Comparison of ENCODE assay signal across 18 cellular contexts in genomic region chr1:241817331-241817792, GRCh38. TPM values are rescaled to one million over a fixed set of nuclear protein-coding genes. Genes with fewer than 3 reads are reported as not detected.
DNase-seq lines count a peak whose midpoint lies in the region; ATAC-seq and TF ChIP-seq lines count a peak whose summit lies in the region.
"Had no signal": no experiment of that assay in that cellular context is flagged by ENCODE, and none has a peak within 500 bp of the region (broad histone marks: within the 10 kb centered on the region; RNA-seq: fewer than 3 reads in every experiment).

No MANE protein-coding gene starts in this region.

- no peak overlapping the region for H3K4me3 ChIP-seq in AG10803 (ENCODE audit: low read length)
- no peak overlapping the region for H3K4me3 ChIP-seq in MM.1S (ENCODE audit: low read length)
- H3K4me3 ChIP-seq: heart left ventricle had no signal

- ATAC-seq in GM18909 (IDR thresholded peaks at IDR 0.05; ENCODE audit: poor library complexity, unreplicated experiment) = no peak
- no peak for ATAC-seq in activated naive CD4-positive, alpha-beta T cell treated with anti-CD3 and anti-CD28 coated beads, Interleukin-2, amount 50 U/mL, for 72 hours
- ATAC-seq: activated CD8-positive, alpha-beta memory T cell treated with anti-CD3 and anti-CD28 coated beads, Interleukin-2, amount 10 ng/mL, durations not matched to agents 7 days and 5 days; heart left ventricle had no signal

- no peak overlapping the region for H3K27ac Mint-ChIP-seq in activated naive CD4-positive, alpha-beta T cell treated with anti-CD3 and anti-CD28 coated beads, Interleukin-2, amount 50 U/mL, for 72 hours
- H3K27ac Mint-ChIP-seq: activated B cell treated with CpG ODN at 0.5 μM for 24 hours; activated CD8-positive, alpha-beta memory T cell treated with anti-CD3 and anti-CD28 coated beads, Interleukin-2, amount 10 ng/mL, durations not matched to agents 7 days and 5 days; CD4-positive, alpha-beta memory T cell had no signal

- no peaks in the 10 kb centered on the region for H3K36me3 ChIP-seq in MM.1S (replicated peaks; ENCODE audit: insufficient read depth, low read length)
- H3K36me3 ChIP-seq: heart left ventricle had no signal

- H3F3A ChIP-seq in MM.1S (ENCODE audit: insufficient read depth, low read length) = no peaks in the 10 kb centered on the region

- no peaks in the 10 kb centered on the region for H3K4me1 ChIP-seq in MM.1S (ENCODE audit: low read length)
- H3K4me1 ChIP-seq: heart left ventricle had no signal

- H3K9ac ChIP-seq in MM.1S (ENCODE audit: low read length) = no peak overlapping the region

- no peak overlapping the region for H3K4me2 ChIP-seq in MM.1S (ENCODE audit: low read depth, low read length)

- H3K27me3 ChIP-seq in MM.1S (replicated peaks; ENCODE audit: insufficient read depth, low read length) = no peaks in the 10 kb centered on the region
- H3K27me3 ChIP-seq: heart left ventricle had no signal

- no peaks in the 10 kb centered on the region for H3K36me3 Mint-ChIP-seq in activated naive CD4-positive, alpha-beta T cell treated with anti-CD3 and anti-CD28 coated beads, Interleukin-2, amount 50 U/mL, for 72 hours
- H3K36me3 Mint-ChIP-seq: activated CD8-positive, alpha-beta memory T cell treated with anti-CD3 and anti-CD28 coated beads, Interleukin-2, amount 10 ng/mL, durations not matched to agents 7 days and 5 days; CD4-positive, alpha-beta memory T cell had no signal

- no peak overlapping the region for H2AFZ ChIP-seq in MM.1S (ENCODE audit: low read length)

- H3K27ac ChIP-seq in MM.1S (ENCODE audit: low read length) = no peak overlapping the region
- H3K27ac ChIP-seq: heart left ventricle had no signal

- no peaks in the 10 kb centered on the region for H3K79me2 ChIP-seq in MM.1S (ENCODE audit: low read length)

- H3K9me2 ChIP-seq in MM.1S (replicated peaks; ENCODE audit: insufficient read depth, low read length) = no peaks in the 10 kb centered on the region

- DNase-seq in AG10803 (ENCODE audit: low read depth) (peak; percentile 67), HCEC 1CT (peak; percentile 95), astrocyte of the hippocampus (ENCODE audit: low read depth, low spot score) (peak; percentile 41), kidney tubule cell (ENCODE audit: low spot score) (peak; percentile 47), MM.1S (no peak), Ammon's horn (ENCODE audit: low spot score) (no peak)
- DNase-seq in activated naive CD4-positive, alpha-beta T cell treated with anti-CD3 and anti-CD28 coated beads, Interleukin-2, amount 50 U/mL, for 72 hours (ENCODE audit: low spot score in 2 of 2) = no peak
- DNase-seq: activated B cell treated with CpG ODN at 0.5 μM for 24 hours; activated CD8-positive, alpha-beta memory T cell treated with anti-CD3 and anti-CD28 coated beads, Interleukin-2, amount 10 ng/mL, durations not matched to agents 7 days and 5 days; activated naive CD4-positive, alpha-beta T cell; caudate nucleus; CD4-positive, alpha-beta memory T cell; heart left ventricle; NCI-H1417; NCI-H226; posterior cingulate gyrus; substantia nigra had no signal

- no peak for TF ChIP-seq CTCF in AG10803 (conservative IDR thresholded peaks at IDR 0.05; ENCODE audit: low read length)
- TF ChIP-seq CTCF in MM.1S (IDR thresholded peaks at IDR 0.05; ENCODE audit: low read length) = no peak

- H3K9me3 Mint-ChIP-seq in activated naive CD4-positive, alpha-beta T cell treated with anti-CD3 and anti-CD28 coated beads, Interleukin-2, amount 50 U/mL, for 72 hours = no peaks in the 10 kb centered on the region
- H3K9me3 Mint-ChIP-seq: activated B cell treated with CpG ODN at 0.5 μM for 24 hours; CD4-positive, alpha-beta memory T cell had no signal

- H3K9me3 ChIP-seq in MM.1S (replicated peaks; ENCODE audit: insufficient read depth, low read length) = no peaks in the 10 kb centered on the region
- H3K9me3 ChIP-seq: heart left ventricle had no signal

- H4K20me1 ChIP-seq in MM.1S (ENCODE audit: insufficient read depth, low read length) = no peaks in the 10 kb centered on the region

RNA-seq across cellular contexts. Expression of gene EXO1, which starts 30.6 kb away (rescaled TPM):
- 10 to 100 TPM; 49.3 to 69.1 TPM for total RNA-seq in activated naive CD4-positive, alpha-beta T cell treated with anti-CD3 and anti-CD28 coated beads, Interleukin-2, amount 50 U/mL, for 72 hours

Comparison
In these comparisons a context has a peak if more than half of its experiments do, and no peak if none do; other contexts are left out.
1. DNase-seq: peak in AG10803 (single experiment), HCEC 1CT (single experiment), astrocyte of the hippocampus (single experiment) and kidney tubule cell (single experiment); none in activated naive CD4-positive, alpha-beta T cell treated with anti-CD3 and anti-CD28 coated beads, Interleukin-2, amount 50 U/mL, for 72 hours (0 of 2), MM.1S (single experiment) and Ammon's horn (single experiment).